13 cellular contexts compared by ENCODE assay signal in the genomic region with DNA sequence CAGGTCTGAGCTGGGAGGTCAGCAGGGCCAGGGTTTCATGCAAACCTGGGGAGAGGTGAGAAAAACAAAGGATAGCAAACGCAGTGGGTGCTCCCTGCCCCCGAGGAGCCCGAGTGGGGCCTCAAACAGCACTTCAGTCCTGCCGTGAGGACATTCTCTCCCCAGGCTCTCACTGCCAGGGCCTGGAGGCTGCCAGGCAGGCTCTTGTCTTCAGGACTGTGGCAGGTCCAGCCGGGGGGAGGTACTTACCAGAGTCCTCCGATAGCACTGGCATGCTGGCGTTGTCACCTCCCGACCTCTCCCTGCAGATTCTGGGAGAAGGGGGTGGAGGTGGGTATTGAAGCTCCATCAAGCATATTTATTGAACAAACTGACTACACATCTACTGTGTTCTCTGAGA. TPM values are rescaled to one million over a fixed set of nuclear protein-coding genes. Genes with fewer than 3 reads are reported as not detected.
DNase-seq lines count a peak whose midpoint lies in the region; ATAC-seq lines count a peak whose summit lies in the region.
"Had no signal": no experiment of that assay in that cellular context is flagged by ENCODE, and none has a peak within 500 bp of the region (broad histone marks: within the 10 kb centered on the region; RNA-seq: fewer than 3 reads in every experiment).

No MANE protein-coding gene starts in this region.

- H3K4me3 ChIP-seq in right cardiac atrium (ENCODE audit: low read length) = peak overlapping the region; percentile 78
- H3K4me3 ChIP-seq in stomach smooth muscle (ENCODE audit: low read length in 2 of 2) = peak overlapping the region in 1 of 2 donors; percentile 75
- no peak overlapping the region for H3K4me3 ChIP-seq in GM23248

- no peaks in the 10 kb centered on the region for H3K9me2 ChIP-seq in GM23248 (ENCODE audit: insufficient read depth)

- WGBS in right cardiac atrium = 66% methylated on average over 8 of the region's 8 CpGs
- WGBS in GM23248 (ENCODE audit: low coverage in 1 of 2, low lambda C conversion rate in 2 of 2, missing lambda C conversion rate in 2 of 2), 2 experiments = 79 to 88% methylated on average over 8 of the region's 8 CpGs

- H3K27me3 Mint-ChIP-seq in activated T-cell treated with anti-CD3 and anti-CD28 coated beads, Interleukin-2, amount 50 U/mL, for 4 hours (ENCODE audit: low read depth) = peaks cover 40% of the 10 kb centered on the region
- peaks cover 19% of the 10 kb centered on the region for H3K27me3 Mint-ChIP-seq in activated T-helper 17 cell treated with anti-CD3 and anti-CD28 coated beads, Interleukin-2, amount 50 U/mL, for 72 hours

- H3K27ac ChIP-seq in right cardiac atrium (ENCODE audit: low read length) (peak overlapping the region; percentile 73), stomach smooth muscle (ENCODE audit: low read length) (peak overlapping the region; percentile 2), GM23248 (no peak overlapping the region)
- H3K27ac ChIP-seq: neutrophil had no signal

- peak overlapping the region; percentile 24 for H3K4me3 Mint-ChIP-seq in activated T-cell treated with anti-CD3 and anti-CD28 coated beads, Interleukin-2, amount 50 U/mL, for 4 hours
- H3K4me3 Mint-ChIP-seq in activated T-helper 17 cell treated with anti-CD3 and anti-CD28 coated beads, Interleukin-2, amount 50 U/mL, for 72 hours = peak overlapping the region; percentile 62

- H3K27ac Mint-ChIP-seq in activated T-helper 17 cell treated with anti-CD3 and anti-CD28 coated beads, Interleukin-2, amount 50 U/mL, for 72 hours = no peak overlapping the region
- H3K27ac Mint-ChIP-seq: stimulated activated naive B cell treated with anti-CD40 and anti-IgM and Interleukin-4, amounts not matched to agents 10 μg/mL and 1 μg/mL and 100 μg/mL, for 72 hours had no signal

- H3K4me2 ChIP-seq in GM23248 (ENCODE audit: unreplicated experiment) = no peak overlapping the region

- H3K9ac ChIP-seq in stomach smooth muscle (ENCODE audit: low read length in 2 of 2) (no peak overlapping the region), GM23248 (no peak overlapping the region)

- in situ Hi-C loops in GM23248 (cut with MboI) = no loop called here

- DNase-seq in activated T-cell treated with anti-CD3 and anti-CD28 coated beads, Interleukin-2, amount 50 U/mL, for 4 hours = no peak
- DNase-seq in activated T-cell treated with anti-CD3 and anti-CD28 coated beads for 4 hours (no peak), right cardiac atrium (peak; percentile 71 to 90 (median 89)), GM23248 (no peak)
- DNase-seq: activated CD4-positive, alpha-beta T cell treated with anti-CD3 and anti-CD28 coated beads, Interleukin-2, amount 50 U/mL, for 48 hours; erythroblast; NCI-H226; stimulated activated naive B cell treated with anti-CD40 and anti-IgM and Interleukin-4, amounts not matched to agents 10 μg/mL and 1 μg/mL and 100 μg/mL, for 72 hours had no signal

- no peaks in the 10 kb centered on the region for H4K20me1 ChIP-seq in GM23248 (ENCODE audit: insufficient read depth)

- no peaks in the 10 kb centered on the region for H3K9me3 Mint-ChIP-seq in activated T-cell treated with anti-CD3 and anti-CD28 coated beads, Interleukin-2, amount 50 U/mL, for 4 hours
- H3K9me3 Mint-ChIP-seq in activated T-helper 17 cell treated with anti-CD3 and anti-CD28 coated beads, Interleukin-2, amount 50 U/mL, for 72 hours = no peaks in the 10 kb centered on the region
- H3K9me3 Mint-ChIP-seq: stimulated activated naive B cell treated with anti-CD40 and anti-IgM and Interleukin-4, amounts not matched to agents 10 μg/mL and 1 μg/mL and 100 μg/mL, for 72 hours had no signal

- H3K79me2 ChIP-seq in GM23248 (ENCODE audit: insufficient read depth) = no peaks in the 10 kb centered on the region

- no peak overlapping the region for H2AFZ ChIP-seq in GM23248

- no peaks in the 10 kb centered on the region for H3K36me3 Mint-ChIP-seq in activated T-cell treated with anti-CD3 and anti-CD28 coated beads, Interleukin-2, amount 50 U/mL, for 4 hours (ENCODE audit: insufficient read depth)
- no peaks in the 10 kb centered on the region for H3K36me3 Mint-ChIP-seq in activated T-helper 17 cell treated with anti-CD3 and anti-CD28 coated beads, Interleukin-2, amount 50 U/mL, for 72 hours (ENCODE audit: low read depth)

- peaks cover 0 to 16% of the 10 kb centered on the region in 2 donors for H3K36me3 ChIP-seq in stomach smooth muscle (ENCODE audit: control insufficient read depth in 2 of 2, insufficient read depth in 2 of 2, low read length in 2 of 2)
- H3K36me3 ChIP-seq in GM23248 (ENCODE audit: low read depth) = no peaks in the 10 kb centered on the region; the same call in 1 of the 2 replicates
- H3K36me3 ChIP-seq: neutrophil had no signal

- ATAC-seq in activated T-cell treated with anti-CD3 and anti-CD28 coated beads, Interleukin-2, amount 50 U/mL, for 4 hours = no peak
- ATAC-seq in activated T-helper 17 cell treated with anti-CD3 and anti-CD28 coated beads, Interleukin-2, amount 50 U/mL, for 72 hours (replicated peaks) = no peak
- ATAC-seq in right cardiac atrium (peak; percentile 65 to 81), HG02970 (IDR thresholded peaks at IDR 0.05; ENCODE audit: low FRiP score, unreplicated experiment) (no peak), GM21619 (IDR thresholded peaks at IDR 0.05; ENCODE audit: unreplicated experiment) (no peak)
- ATAC-seq: stimulated activated naive B cell treated with anti-CD40 and anti-IgM and Interleukin-4, amounts not matched to agents 10 μg/mL and 1 μg/mL and 100 μg/mL, for 72 hours had no signal

- peaks cover 11% of the 10 kb centered on the region; the same call in 1 of the 2 replicates for H3F3A ChIP-seq in GM23248 (ENCODE audit: insufficient read depth)

- H3K27me3 ChIP-seq in right cardiac atrium (ENCODE audit: control insufficient read depth, insufficient read depth) (no peaks in the 10 kb centered on the region), stomach smooth muscle (ENCODE audit: control insufficient read depth in 1 of 2, insufficient read depth in 2 of 2, low read length in 2 of 2) (no peaks in the 10 kb centered on the region), GM23248 (replicated peaks; ENCODE audit: insufficient read depth) (no peaks in the 10 kb centered on the region)

- no peaks in the 10 kb centered on the region for H3K9me3 ChIP-seq in right cardiac atrium (ENCODE audit: control insufficient read depth, low read length)
- no peaks in the 10 kb centered on the region for H3K9me3 ChIP-seq in stomach smooth muscle (ENCODE audit: control insufficient read depth in 2 of 2, low read length in 2 of 2)
- no peaks in the 10 kb centered on the region for H3K9me3 ChIP-seq in GM23248 (ENCODE audit: low read depth)
- H3K9me3 ChIP-seq: neutrophil had no signal

- peaks cover 10% of the 10 kb centered on the region for H3K4me1 Mint-ChIP-seq in activated T-cell treated with anti-CD3 and anti-CD28 coated beads, Interleukin-2, amount 50 U/mL, for 4 hours (ENCODE audit: low read depth)
- H3K4me1 Mint-ChIP-seq in activated T-helper 17 cell treated with anti-CD3 and anti-CD28 coated beads, Interleukin-2, amount 50 U/mL, for 72 hours = peaks cover 14% of the 10 kb centered on the region

- intact Hi-C loops in right cardiac atrium (cut with DNase I) = loop anchor here in 1 of 4 donors (5.0 kb wide), 1 partner anchor 54 kb away; the partner anchor contains the start of gene DUSP3

- no peaks in the 10 kb centered on the region for H3K4me1 ChIP-seq in right cardiac atrium (ENCODE audit: control insufficient read depth, insufficient read depth, low read length)
- peaks cover 15% of the 10 kb centered on the region for H3K4me1 ChIP-seq in stomach smooth muscle (ENCODE audit: control insufficient read depth, insufficient read depth, low read length)
- H3K4me1 ChIP-seq in GM23248 (ENCODE audit: insufficient read depth) = peaks cover 14% of the 10 kb centered on the region

RNA-seq across cellular contexts. Expression of gene MPP3, which starts 1.3 kb away (rescaled TPM):
- total RNA-seq in activated T-cell treated with anti-CD3 and anti-CD28 coated beads, Interleukin-2, amount 50 U/mL, for 4 hours = under 1 TPM; 0.24 to 0.94 (median 0.87) TPM
- under 1 TPM; 0.43 to 0.58 TPM for total RNA-seq in activated T-helper 17 cell treated with anti-CD3 and anti-CD28 coated beads, Interleukin-2, amount 50 U/mL, for 72 hours
- 10 to 100 TPM; 42.1 to 77.4 (median 61.5) TPM for total RNA-seq in right cardiac atrium
- polyA plus RNA-seq in right cardiac atrium (46.1 TPM), GM23248 (2016; fragmentation: Nextera tagmentation; extraction: Ambion mirVana) (4.8 and 6.6 TPM in 2 replicates)
- 6.3 and 11.1 TPM in 2 replicates for total RNA-seq in GM23248 (2014; rRNA removed; shearing (Covaris generic))

RNA-seq across cellular contexts. Expression of gene CD300LG, which starts 15.3 kb away (rescaled TPM):
- total RNA-seq in activated T-cell treated with anti-CD3 and anti-CD28 coated beads, Interleukin-2, amount 50 U/mL, for 4 hours = not detected
- total RNA-seq in activated T-helper 17 cell treated with anti-CD3 and anti-CD28 coated beads, Interleukin-2, amount 50 U/mL, for 72 hours = not detected
- 10 to 100 TPM in 3 of 4 donors, 1 to 10 TPM in 1; 3.8 to 29.2 (median 10.9) TPM for total RNA-seq in right cardiac atrium
- polyA plus RNA-seq in right cardiac atrium = 20.8 TPM
- total RNA-seq in GM23248 (2014; rRNA removed; shearing (Covaris generic)) = not detected in 2 replicates
- polyA plus RNA-seq in GM23248 (2016; fragmentation: Nextera tagmentation; extraction: Ambion mirVana) = not detected in 2 replicates

RNA-seq across cellular contexts. Expression of gene CFAP97D1, which starts 51.4 kb away (rescaled TPM):
- total RNA-seq in activated T-cell treated with anti-CD3 and anti-CD28 coated beads, Interleukin-2, amount 50 U/mL, for 4 hours = not detected
- not detected for total RNA-seq in activated T-helper 17 cell treated with anti-CD3 and anti-CD28 coated beads, Interleukin-2, amount 50 U/mL, for 72 hours
- total RNA-seq in right cardiac atrium = under 1 TPM in 1 of 4 donors, not detected in 3; 0.28 TPM
- polyA plus RNA-seq in right cardiac atrium = 0.02 TPM
- not detected in 2 replicates for total RNA-seq in GM23248 (2014; rRNA removed; shearing (Covaris generic))
- polyA plus RNA-seq in GM23248 (2016; fragmentation: Nextera tagmentation; extraction: Ambion mirVana) = not detected in 2 replicates

RNA-seq across cellular contexts. Expression of gene DUSP3, which starts 52.9 kb away (rescaled TPM):
- total RNA-seq in activated T-cell treated with anti-CD3 and anti-CD28 coated beads, Interleukin-2, amount 50 U/mL, for 4 hours = 10 to 100 TPM; 16.9 to 17.4 (median 17.2) TPM
- total RNA-seq in activated T-helper 17 cell treated with anti-CD3 and anti-CD28 coated beads, Interleukin-2, amount 50 U/mL, for 72 hours = 10 to 100 TPM; 10.5 to 21.5 TPM
- 100 to 1,000 TPM; 144 to 180 (median 154) TPM for total RNA-seq in right cardiac atrium
- polyA plus RNA-seq in right cardiac atrium = 137 TPM
- 24.9 and 26.3 TPM in 2 replicates for total RNA-seq in GM23248 (2014; rRNA removed; shearing (Covaris generic))
- polyA plus RNA-seq in GM23248 (2016; fragmentation: Nextera tagmentation; extraction: Ambion mirVana) = 23.1 and 23.9 TPM in 2 replicates

Comparison
In these comparisons a context has a peak if more than half of its experiments do, and no peak if none do; other contexts are left out.
1. ATAC-seq: peak in right cardiac atrium (2 of 2); none in activated T-cell treated with anti-CD3 and anti-CD28 coated beads, Interleukin-2, amount 50 U/mL, for 4 hours (0 of 2), activated T-helper 17 cell treated with anti-CD3 and anti-CD28 coated beads, Interleukin-2, amount 50 U/mL, for 72 hours (single experiment), HG02970 (single experiment) and GM21619 (single experiment).
2. DNase-seq: peak in right cardiac atrium (3 of 3); none in activated T-cell treated with anti-CD3 and anti-CD28 coated beads, Interleukin-2, amount 50 U/mL, for 4 hours (single experiment), activated T-cell treated with anti-CD3 and anti-CD28 coated beads for 4 hours (single experiment) and GM23248 (single experiment).